Comparison of ENCODE assay signal across 6 cellular contexts in genomic region chr2:112322919-112323318, GRCh38.
"Had no signal": no experiment of that assay in that cellular context is flagged by ENCODE, and none has a peak within 500 bp of the region (broad histone marks: within the 10 kb centered on the region; RNA-seq: fewer than 3 reads in every experiment).

No MANE protein-coding gene starts in this region.

- H3K27ac ChIP-seq: GM23248 had no signal

- H3K9me3 ChIP-seq: HAP-1 had no signal

- DNase-seq: GM23248, HFFc6, IMR-90 had no signal

- H3K4me1 ChIP-seq: HAP-1 had no signal

- H3K36me3 ChIP-seq: HAP-1 had no signal

- ATAC-seq: HCT116, K562 had no signal

- H3K4me3 Mint-ChIP-seq: HFFc6 had no signal

- H3K4me3 ChIP-seq: GM23248, HAP-1, K562 had no signal

- H2AFZ ChIP-seq: GM23248 had no signal

- H3K9me3 Mint-ChIP-seq: HFFc6 had no signal

- H3K9ac ChIP-seq: GM23248 had no signal

- H3K27ac Mint-ChIP-seq: HFFc6 had no signal
